Comparison of ENCODE assay signal across 33 cellular contexts in the genomic region with DNA sequence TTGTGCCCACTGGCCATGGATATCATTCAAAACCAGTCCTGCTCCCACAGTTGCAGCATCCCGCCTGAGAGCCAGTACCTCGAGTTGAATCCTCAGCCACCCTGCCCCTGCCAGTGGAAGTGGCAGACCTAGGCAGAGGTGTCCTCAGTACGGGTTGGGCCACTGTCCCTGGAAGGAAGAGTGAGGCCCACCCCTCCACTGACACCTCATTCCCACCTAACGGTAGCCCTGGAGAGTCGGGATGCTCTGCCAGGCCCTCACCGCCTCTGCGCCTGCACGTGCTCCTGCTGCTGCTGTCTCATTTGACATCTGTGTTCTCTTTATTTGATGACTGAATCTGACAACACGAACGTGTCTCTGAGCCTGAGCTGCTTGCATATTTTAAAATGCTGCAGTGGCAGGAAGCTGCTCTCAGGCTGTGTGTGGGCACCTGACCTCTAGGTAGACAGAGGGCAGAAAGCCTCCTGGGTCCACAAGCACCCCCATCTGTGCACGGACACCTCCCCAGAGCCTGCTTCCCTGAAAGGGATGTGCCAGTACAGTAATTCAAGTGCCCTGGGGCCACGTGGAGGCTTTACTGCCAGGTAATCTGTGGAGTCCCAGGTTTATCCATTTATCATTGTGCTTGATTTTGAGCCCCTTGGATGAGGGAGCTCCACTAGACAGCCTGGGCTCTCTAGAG.
DNase-seq lines count a peak whose midpoint lies in the region; ATAC-seq, FAIRE-seq and TF ChIP-seq lines count a peak whose summit lies in the region.
"Had no signal": no experiment of that assay in that cellular context is flagged by ENCODE, and none has a peak within 500 bp of the region (broad histone marks: within the 10 kb centered on the region; RNA-seq: fewer than 3 reads in every experiment).

No MANE protein-coding gene starts in this region.

- WGBS in esophagus muscularis mucosa, result 70% methylated on average over 10 of the region's 12 CpGs
- WGBS in sigmoid colon, 2 donors, result 62 to 76% methylated on average over 12 of the region's 12 CpGs

- no peak overlapping the region for H3K27ac Mint-ChIP-seq in activated CD4-positive, alpha-beta memory T cell treated with anti-CD3 and anti-CD28 coated beads, Interleukin-2, amount 10 ng/mL, durations not matched to agents 7 days and 5 days
- no peak overlapping the region for H3K27ac Mint-ChIP-seq in activated CD4-positive, alpha-beta memory T cell treated with anti-CD3 and anti-CD28 coated beads for 36 hours
- no peak overlapping the region for H3K27ac Mint-ChIP-seq in stimulated activated effector memory CD8-positive, alpha-beta T cell treated with anti-CD3 and anti-CD28 coated beads, Interleukin-12 subunit alpha, Interleukin-12 subunit beta, amount 100 ng/mL, for 72 hours
- H3K27ac Mint-ChIP-seq: activated CD8-positive, alpha-beta T cell treated with anti-CD3 and anti-CD28 coated beads, Interleukin-2, amount 10 ng/mL, durations not matched to agents 7 days and 5 days; B cell had no signal

- no peak for ATAC-seq in stimulated activated effector memory CD8-positive, alpha-beta T cell treated with anti-CD3 and anti-CD28 coated beads, Interleukin-12 subunit alpha, Interleukin-12 subunit beta, amount 100 ng/mL, for 72 hours
- no peak for ATAC-seq in omental fat pad (ENCODE audit: low FRiP score)
- ATAC-seq: activated CD8-positive, alpha-beta T cell treated with anti-CD3 and anti-CD28 coated beads, Interleukin-2, amount 10 ng/mL, durations not matched to agents 7 days and 5 days; heart right ventricle; left colon had no signal

- FAIRE-seq in D721Med (lab: Jason Lieb, UNC), result no peak
- FAIRE-seq: H54, small intestine had no signal

- no peak overlapping the region for H3K4me3 Mint-ChIP-seq in activated CD4-positive, alpha-beta memory T cell treated with anti-CD3 and anti-CD28 coated beads, Interleukin-2, amount 10 ng/mL, durations not matched to agents 7 days and 5 days
- H3K4me3 Mint-ChIP-seq in activated CD4-positive, alpha-beta memory T cell treated with anti-CD3 and anti-CD28 coated beads for 36 hours, result no peak overlapping the region
- H3K4me3 Mint-ChIP-seq in stimulated activated effector memory CD8-positive, alpha-beta T cell treated with anti-CD3 and anti-CD28 coated beads, Interleukin-12 subunit alpha, Interleukin-12 subunit beta, amount 100 ng/mL, for 72 hours, result no peak overlapping the region
- H3K4me3 Mint-ChIP-seq: activated CD8-positive, alpha-beta T cell treated with anti-CD3 and anti-CD28 coated beads, Interleukin-2, amount 10 ng/mL, durations not matched to agents 7 days and 5 days; B cell; brain; CD8-positive, alpha-beta memory T cell had no signal

- TF ChIP-seq EP300 in esophagus muscularis mucosa (IDR thresholded peaks at IDR 0.05) (no peak), sigmoid colon (IDR thresholded peaks at IDR 0.05) (no peak)

- H3K27ac ChIP-seq in esophagus muscularis mucosa (replicated peaks in 1 of 4), result no peak overlapping the region
- H3K27ac ChIP-seq in sigmoid colon, result no peak overlapping the region
- H3K27ac ChIP-seq: adrenal gland, heart right ventricle, SJSA1, tibial nerve had no signal

- H3K27me3 Mint-ChIP-seq in activated CD4-positive, alpha-beta memory T cell treated with anti-CD3 and anti-CD28 coated beads, Interleukin-2, amount 10 ng/mL, durations not matched to agents 7 days and 5 days, result no peaks in the 10 kb centered on the region
- peaks cover 11% of the 10 kb centered on the region for H3K27me3 Mint-ChIP-seq in activated CD4-positive, alpha-beta memory T cell treated with anti-CD3 and anti-CD28 coated beads for 36 hours
- H3K27me3 Mint-ChIP-seq: brain had no signal

- H3K9me3 ChIP-seq in esophagus muscularis mucosa (no peaks in the 10 kb centered on the region), sigmoid colon (no peaks in the 10 kb centered on the region)
- H3K9me3 ChIP-seq: adrenal gland, heart right ventricle, SJSA1, tibial nerve had no signal

- no peaks in the 10 kb centered on the region for H3K4me1 ChIP-seq in esophagus muscularis mucosa
- H3K4me1 ChIP-seq in sigmoid colon, result no peaks in the 10 kb centered on the region
- H3K4me1 ChIP-seq: adrenal gland, heart right ventricle, SJSA1, tibial nerve had no signal

- no peaks in the 10 kb centered on the region for H3K36me3 Mint-ChIP-seq in activated CD4-positive, alpha-beta memory T cell treated with anti-CD3 and anti-CD28 coated beads, Interleukin-2, amount 10 ng/mL, durations not matched to agents 7 days and 5 days (ENCODE audit: low read depth)
- no peaks in the 10 kb centered on the region for H3K36me3 Mint-ChIP-seq in activated CD4-positive, alpha-beta memory T cell treated with anti-CD3 and anti-CD28 coated beads for 36 hours
- no peaks in the 10 kb centered on the region for H3K36me3 Mint-ChIP-seq in stimulated activated effector memory CD8-positive, alpha-beta T cell treated with anti-CD3 and anti-CD28 coated beads, Interleukin-12 subunit alpha, Interleukin-12 subunit beta, amount 100 ng/mL, for 72 hours
- H3K36me3 Mint-ChIP-seq: CD8-positive, alpha-beta memory T cell had no signal

- no peaks in the 10 kb centered on the region for H3K4me1 Mint-ChIP-seq in activated CD4-positive, alpha-beta memory T cell treated with anti-CD3 and anti-CD28 coated beads, Interleukin-2, amount 10 ng/mL, durations not matched to agents 7 days and 5 days
- no peaks in the 10 kb centered on the region for H3K4me1 Mint-ChIP-seq in activated CD4-positive, alpha-beta memory T cell treated with anti-CD3 and anti-CD28 coated beads for 36 hours (ENCODE audit: low read depth)
- H3K4me1 Mint-ChIP-seq in stimulated activated effector memory CD8-positive, alpha-beta T cell treated with anti-CD3 and anti-CD28 coated beads, Interleukin-12 subunit alpha, Interleukin-12 subunit beta, amount 100 ng/mL, for 72 hours, result no peaks in the 10 kb centered on the region
- H3K4me1 Mint-ChIP-seq: B cell; CD8-positive, alpha-beta memory T cell had no signal

- TF ChIP-seq POLR2A in esophagus muscularis mucosa (IDR thresholded peaks at IDR 0.05; ENCODE audit: low read depth) (no peak), sigmoid colon (IDR thresholded peaks at IDR 0.05) (no peak)

- POLR2A ChIA-PET in activated CD4-positive, alpha-beta memory T cell treated with anti-CD3 and anti-CD28 coated beads, Interleukin-2, amount 10 ng/mL, durations not matched to agents 7 days and 5 days (lab: Charles Lee), result no interaction called here
- POLR2A ChIA-PET in activated CD4-positive, alpha-beta memory T cell treated with anti-CD3 and anti-CD28 coated beads for 36 hours (lab: Charles Lee), result no interaction called here

- DNase-seq in activated CD4-positive, alpha-beta memory T cell treated with anti-CD3 and anti-CD28 coated beads, Interleukin-2, amount 10 ng/mL, durations not matched to agents 7 days and 5 days, result peak; percentile 13
- no peak for DNase-seq in activated CD4-positive, alpha-beta memory T cell treated with anti-CD3 and anti-CD28 coated beads for 36 hours
- DNase-seq in D721Med (ENCODE audit: insufficient read length, low spot score) (peak; percentile 11), esophagus muscularis mucosa (ENCODE audit: extremely low spot score) (peak; percentile 79), sigmoid colon (peak; percentile 50), omental fat pad (ENCODE audit: low spot score) (no peak)
- no peak for DNase-seq in stimulated activated effector memory CD8-positive, alpha-beta T cell treated with anti-CD3 and anti-CD28 coated beads, Interleukin-12 subunit alpha, Interleukin-12 subunit beta, amount 100 ng/mL, for 72 hours (ENCODE audit: low spot score in 2 of 2)
- DNase-seq in activated T-cell treated with anti-CD3 and anti-CD28 coated beads, Interleukin-2, amount 50 U/mL, for 1 hour, result no peak
- DNase-seq: activated CD4-positive, CD25-positive, alpha-beta regulatory T cell treated with anti-CD3 and anti-CD28 coated beads, Interleukin-2, amount 50 U/mL, for 72 hours; activated CD8-positive, alpha-beta T cell treated with anti-CD3 and anti-CD28 coated beads, Interleukin-2, amount 10 ng/mL, durations not matched to agents 7 days and 5 days; activated naive CD4-positive, alpha-beta T cell treated with Interleukin-2 at 50 U/mL for 16 hours; CD8-positive, alpha-beta memory T cell; effector CD8-positive, alpha-beta T cell; erythroblast; foreskin fibroblast; heart right ventricle; IMR-90; mesendoderm; NCI-H1048; NCI-H1694; NCI-H69; occipital lobe; small intestine; stimulated activated CD4-positive, alpha-beta T cell treated with anti-CD3 and anti-CD28 coated beads, Interleukin-1b, Interleukin-23, amount 100 ng/mL, for 48 hours; stimulated activated CD8-positive, alpha-beta memory T cell treated with anti-CD3 and anti-CD28 coated beads, Interleukin-4, amount 100 ng/mL, for 48 hours; T-helper 1 cell had no signal

- CTCF ChIA-PET in activated CD4-positive, alpha-beta memory T cell treated with anti-CD3 and anti-CD28 coated beads, Interleukin-2, amount 10 ng/mL, durations not matched to agents 7 days and 5 days (lab: Charles Lee), result no interaction called here
- CTCF ChIA-PET in activated CD4-positive, alpha-beta memory T cell treated with anti-CD3 and anti-CD28 coated beads for 36 hours (lab: Charles Lee), result no interaction called here

- H3K27me3 ChIP-seq in esophagus muscularis mucosa (peaks cover 0 to 48% (median 0%) of the 10 kb centered on the region in 4 donors), sigmoid colon (peaks cover 0 to 8% (median 0%) of the 10 kb centered on the region in 3 donors)
- H3K27me3 ChIP-seq: adrenal gland, tibial nerve had no signal

- intact Hi-C loops in activated CD4-positive, alpha-beta memory T cell treated with anti-CD3 and anti-CD28 coated beads for 36 hours (cut with micrococcal nuclease), result no loop called here
- intact Hi-C loops in esophagus muscularis mucosa (cut with DNase I) (no loop called here), sigmoid colon (cut with DNase I) (no loop called here)

- H3K4me3 ChIP-seq in esophagus muscularis mucosa, result no peak overlapping the region
- H3K4me3 ChIP-seq in sigmoid colon, result no peak overlapping the region
- H3K4me3 ChIP-seq: adrenal gland, heart right ventricle, SJSA1, tibial nerve had no signal

- no peak for TF ChIP-seq CTCF in D721Med (IDR thresholded peaks at IDR 0.05; ENCODE audit: insufficient read depth, missing control alignments)
- no peak for TF ChIP-seq CTCF in esophagus muscularis mucosa (IDR thresholded peaks at IDR 0.05)
- no peak for TF ChIP-seq CTCF in sigmoid colon (IDR thresholded peaks at IDR 0.05)
- TF ChIP-seq CTCF in omental fat pad (IDR thresholded peaks at IDR 0.05), result no peak

- no peaks in the 10 kb centered on the region for H3K9me3 Mint-ChIP-seq in activated CD4-positive, alpha-beta memory T cell treated with anti-CD3 and anti-CD28 coated beads, Interleukin-2, amount 10 ng/mL, durations not matched to agents 7 days and 5 days
- H3K9me3 Mint-ChIP-seq in activated CD4-positive, alpha-beta memory T cell treated with anti-CD3 and anti-CD28 coated beads for 36 hours, result no peaks in the 10 kb centered on the region
- no peaks in the 10 kb centered on the region for H3K9me3 Mint-ChIP-seq in stimulated activated effector memory CD8-positive, alpha-beta T cell treated with anti-CD3 and anti-CD28 coated beads, Interleukin-12 subunit alpha, Interleukin-12 subunit beta, amount 100 ng/mL, for 72 hours
- H3K9me3 Mint-ChIP-seq: brain had no signal

- H3K36me3 ChIP-seq in esophagus muscularis mucosa, result no peaks in the 10 kb centered on the region
- H3K36me3 ChIP-seq in sigmoid colon, result no peaks in the 10 kb centered on the region
- H3K36me3 ChIP-seq: adrenal gland, heart right ventricle, SJSA1, tibial nerve had no signal

Comparison
In these comparisons a context has a peak if more than half of its experiments do, and no peak if none do; other contexts are left out.
1. DNase-seq: peak in activated CD4-positive, alpha-beta memory T cell treated with anti-CD3 and anti-CD28 coated beads, Interleukin-2, amount 10 ng/mL, durations not matched to agents 7 days and 5 days (single experiment), D721Med (single experiment), esophagus muscularis mucosa (single experiment) and sigmoid colon (single experiment); none in activated CD4-positive, alpha-beta memory T cell treated with anti-CD3 and anti-CD28 coated beads for 36 hours (single experiment), stimulated activated effector memory CD8-positive, alpha-beta T cell treated with anti-CD3 and anti-CD28 coated beads, Interleukin-12 subunit alpha, Interleukin-12 subunit beta, amount 100 ng/mL, for 72 hours (0 of 2), omental fat pad (single experiment) and activated T-cell treated with anti-CD3 and anti-CD28 coated beads, Interleukin-2, amount 50 U/mL, for 1 hour (single experiment).